ENCODE assay signal across 1 cellular context in the genomic region with DNA sequence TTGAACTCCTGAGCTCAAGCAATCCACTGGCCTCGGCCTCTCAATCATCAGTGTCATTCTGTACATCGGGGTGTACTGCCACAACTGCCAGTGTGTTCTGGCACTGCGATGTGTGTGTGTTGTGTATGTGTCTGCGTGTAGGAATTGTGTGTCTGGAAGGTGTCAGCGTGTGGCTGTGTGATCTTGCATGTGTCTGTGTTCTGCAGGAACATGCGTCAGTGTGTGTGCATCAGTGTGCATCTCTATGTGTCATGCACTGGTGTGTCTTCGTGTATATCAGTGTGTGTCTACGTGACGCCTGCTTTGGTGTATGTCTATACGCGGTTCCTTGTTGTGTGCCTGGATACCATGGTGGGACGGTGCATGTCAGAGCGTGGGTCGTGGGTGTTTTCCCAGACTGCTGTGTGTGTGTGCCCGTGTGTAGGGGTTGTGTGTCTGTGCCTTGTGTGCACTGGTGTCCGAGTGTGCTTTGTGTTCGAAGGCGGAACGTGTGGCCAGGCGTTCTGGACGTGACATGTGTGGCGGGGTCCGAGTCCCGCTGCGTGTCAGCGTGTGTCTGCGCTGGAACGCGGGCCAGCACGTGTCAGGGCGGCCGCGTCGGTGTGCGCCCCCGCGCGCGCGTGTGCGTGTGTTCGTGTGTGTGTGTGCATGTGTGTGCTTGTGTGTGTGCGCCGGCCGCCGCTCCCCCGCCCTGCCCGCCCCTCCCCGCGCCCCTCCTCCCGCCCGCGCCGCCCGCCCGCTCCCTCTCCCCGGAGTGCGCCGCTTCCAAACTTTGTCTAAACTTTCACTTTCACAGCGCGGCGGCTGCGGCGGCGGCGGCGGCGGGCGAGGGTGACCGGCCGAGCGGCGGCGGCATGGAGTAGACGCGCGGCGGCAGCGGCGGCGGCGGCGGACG.
TF ChIP-seq lines count a peak whose summit lies in the region.

A gene (plus strand): TSS at position 775 of the 895 bp plus-strand sequence. CDS start 363 bp downstream, outside the sequence.

TF ChIP-seq in HepG2, 621 proteins besides CTCF, POLR2A, EP300 and RAD21 (continued from another document and continues in another):
- TF ChIP-seq, protein P1, sequence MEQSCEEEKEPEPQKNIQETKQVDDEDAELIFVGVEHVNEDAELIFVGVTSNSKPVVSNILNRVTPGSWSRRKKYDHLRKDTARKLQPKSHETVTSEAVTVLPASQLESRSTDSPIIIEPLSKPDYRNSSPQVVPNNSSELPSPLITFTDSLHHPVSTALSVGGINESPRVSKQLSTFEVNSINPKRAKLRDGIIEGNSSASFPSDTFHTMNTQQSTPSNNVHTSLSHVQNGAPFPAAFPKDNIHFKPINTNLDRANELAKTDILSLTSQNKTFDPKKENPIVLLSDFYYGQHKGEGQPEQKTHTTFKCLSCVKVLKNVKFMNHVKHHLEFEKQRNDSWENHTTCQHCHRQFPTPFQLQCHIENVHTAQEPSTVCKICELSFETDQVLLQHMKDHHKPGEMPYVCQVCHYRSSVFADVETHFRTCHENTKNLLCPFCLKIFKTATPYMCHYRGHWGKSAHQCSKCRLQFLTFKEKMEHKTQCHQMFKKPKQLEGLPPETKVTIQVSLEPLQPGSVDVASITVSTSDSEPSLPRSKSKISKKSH (CRISPR knock-in tag; IDR thresholded peaks at IDR 0.05; ENCODE audit: borderline replicate concordance) = peak; percentile 68; the same call in 1 of the 2 replicates
- no peak for TF ChIP-seq NCOA5 (CRISPR knock-in tag; IDR thresholded peaks at IDR 0.05)
- TF ChIP-seq SP5 (CRISPR knock-in tag; IDR thresholded peaks at IDR 0.05; ENCODE audit: borderline replicate concordance, low read depth) = no peak
- TF ChIP-seq NR1H2 (CRISPR knock-in tag; IDR thresholded peaks at IDR 0.05; ENCODE audit: borderline replicate concordance, low read depth) = no peak
- TF ChIP-seq IRF2 (CRISPR knock-in tag; IDR thresholded peaks at IDR 0.05) = no peak
- TF ChIP-seq, protein P2, sequence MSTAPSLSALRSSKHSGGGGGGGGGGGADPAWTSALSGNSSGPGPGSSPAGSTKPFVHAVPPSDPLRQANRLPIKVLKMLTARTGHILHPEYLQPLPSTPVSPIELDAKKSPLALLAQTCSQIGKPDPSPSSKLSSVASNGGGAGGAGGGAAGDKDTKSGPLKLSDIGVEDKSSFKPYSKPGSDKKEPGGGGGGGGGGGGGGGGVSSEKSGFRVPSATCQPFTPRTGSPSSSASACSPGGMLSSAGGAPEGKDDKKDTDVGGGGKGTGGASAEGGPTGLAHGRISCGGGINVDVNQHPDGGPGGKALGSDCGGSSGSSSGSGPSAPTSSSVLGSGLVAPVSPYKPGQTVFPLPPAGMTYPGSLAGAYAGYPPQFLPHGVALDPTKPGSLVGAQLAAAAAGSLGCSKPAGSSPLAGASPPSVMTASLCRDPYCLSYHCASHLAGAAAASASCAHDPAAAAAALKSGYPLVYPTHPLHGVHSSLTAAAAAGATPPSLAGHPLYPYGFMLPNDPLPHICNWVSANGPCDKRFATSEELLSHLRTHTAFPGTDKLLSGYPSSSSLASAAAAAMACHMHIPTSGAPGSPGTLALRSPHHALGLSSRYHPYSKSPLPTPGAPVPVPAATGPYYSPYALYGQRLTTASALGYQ (CRISPR knock-in tag; IDR thresholded peaks at IDR 0.05) = no peak
- TF ChIP-seq, protein P3, sequence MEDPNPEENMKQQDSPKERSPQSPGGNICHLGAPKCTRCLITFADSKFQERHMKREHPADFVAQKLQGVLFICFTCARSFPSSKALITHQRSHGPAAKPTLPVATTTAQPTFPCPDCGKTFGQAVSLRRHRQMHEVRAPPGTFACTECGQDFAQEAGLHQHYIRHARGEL (CRISPR knock-in tag; IDR thresholded peaks at IDR 0.05) = no peak
- no peak for TF ChIP-seq ZNF296 (CRISPR knock-in tag; conservative IDR thresholded peaks at IDR 0.05)
- no peak for TF ChIP-seq ZNF703 (CRISPR knock-in tag; IDR thresholded peaks at IDR 0.05; ENCODE audit: borderline replicate concordance)
- no peak for TF ChIP-seq HOXA7 (CRISPR knock-in tag; IDR thresholded peaks at IDR 0.05)
- TF ChIP-seq TRIM24 (CRISPR knock-in tag; IDR thresholded peaks at IDR 0.05) = no peak
- no peak for TF ChIP-seq KDM4B (CRISPR knock-in tag; IDR thresholded peaks at IDR 0.05)
- TF ChIP-seq ELF3 (CRISPR knock-in tag; IDR thresholded peaks at IDR 0.05) = no peak
- TF ChIP-seq, protein P4, sequence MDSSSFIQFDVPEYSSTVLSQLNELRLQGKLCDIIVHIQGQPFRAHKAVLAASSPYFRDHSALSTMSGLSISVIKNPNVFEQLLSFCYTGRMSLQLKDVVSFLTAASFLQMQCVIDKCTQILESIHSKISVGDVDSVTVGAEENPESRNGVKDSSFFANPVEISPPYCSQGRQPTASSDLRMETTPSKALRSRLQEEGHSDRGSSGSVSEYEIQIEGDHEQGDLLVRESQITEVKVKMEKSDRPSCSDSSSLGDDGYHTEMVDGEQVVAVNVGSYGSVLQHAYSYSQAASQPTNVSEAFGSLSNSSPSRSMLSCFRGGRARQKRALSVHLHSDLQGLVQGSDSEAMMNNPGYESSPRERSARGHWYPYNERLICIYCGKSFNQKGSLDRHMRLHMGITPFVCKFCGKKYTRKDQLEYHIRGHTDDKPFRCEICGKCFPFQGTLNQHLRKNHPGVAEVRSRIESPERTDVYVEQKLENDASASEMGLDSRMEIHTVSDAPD (CRISPR knock-in tag; IDR thresholded peaks at IDR 0.05) = no peak
- TF ChIP-seq, protein P5, sequence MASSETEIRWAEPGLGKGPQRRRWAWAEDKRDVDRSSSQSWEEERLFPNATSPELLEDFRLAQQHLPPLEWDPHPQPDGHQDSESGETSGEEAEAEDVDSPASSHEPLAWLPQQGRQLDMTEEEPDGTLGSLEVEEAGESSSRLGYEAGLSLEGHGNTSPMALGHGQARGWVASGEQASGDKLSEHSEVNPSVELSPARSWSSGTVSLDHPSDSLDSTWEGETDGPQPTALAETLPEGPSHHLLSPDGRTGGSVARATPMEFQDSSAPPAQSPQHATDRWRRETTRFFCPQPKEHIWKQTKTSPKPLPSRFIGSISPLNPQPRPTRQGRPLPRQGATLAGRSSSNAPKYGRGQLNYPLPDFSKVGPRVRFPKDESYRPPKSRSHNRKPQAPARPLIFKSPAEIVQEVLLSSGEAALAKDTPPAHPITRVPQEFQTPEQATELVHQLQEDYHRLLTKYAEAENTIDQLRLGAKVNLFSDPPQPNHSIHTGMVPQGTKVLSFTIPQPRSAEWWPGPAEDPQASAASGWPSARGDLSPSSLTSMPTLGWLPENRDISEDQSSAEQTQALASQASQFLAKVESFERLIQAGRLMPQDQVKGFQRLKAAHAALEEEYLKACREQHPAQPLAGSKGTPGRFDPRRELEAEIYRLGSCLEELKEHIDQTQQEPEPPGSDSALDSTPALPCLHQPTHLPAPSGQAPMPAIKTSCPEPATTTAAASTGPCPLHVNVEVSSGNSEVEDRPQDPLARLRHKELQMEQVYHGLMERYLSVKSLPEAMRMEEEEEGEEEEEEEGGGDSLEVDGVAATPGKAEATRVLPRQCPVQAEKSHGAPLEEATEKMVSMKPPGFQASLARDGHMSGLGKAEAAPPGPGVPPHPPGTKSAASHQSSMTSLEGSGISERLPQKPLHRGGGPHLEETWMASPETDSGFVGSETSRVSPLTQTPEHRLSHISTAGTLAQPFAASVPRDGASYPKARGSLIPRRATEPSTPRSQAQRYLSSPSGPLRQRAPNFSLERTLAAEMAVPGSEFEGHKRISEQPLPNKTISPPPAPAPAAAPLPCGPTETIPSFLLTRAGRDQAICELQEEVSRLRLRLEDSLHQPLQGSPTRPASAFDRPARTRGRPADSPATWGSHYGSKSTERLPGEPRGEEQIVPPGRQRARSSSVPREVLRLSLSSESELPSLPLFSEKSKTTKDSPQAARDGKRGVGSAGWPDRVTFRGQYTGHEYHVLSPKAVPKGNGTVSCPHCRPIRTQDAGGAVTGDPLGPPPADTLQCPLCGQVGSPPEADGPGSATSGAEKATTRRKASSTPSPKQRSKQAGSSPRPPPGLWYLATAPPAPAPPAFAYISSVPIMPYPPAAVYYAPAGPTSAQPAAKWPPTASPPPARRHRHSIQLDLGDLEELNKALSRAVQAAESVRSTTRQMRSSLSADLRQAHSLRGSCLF (CRISPR knock-in tag; IDR thresholded peaks at IDR 0.05; ENCODE audit: borderline replicate concordance) = no peak
- TF ChIP-seq ZNF792 (CRISPR knock-in tag; IDR thresholded peaks at IDR 0.05) = no peak
- TF ChIP-seq MTF2 (CRISPR knock-in tag; IDR thresholded peaks at IDR 0.05; ENCODE audit: borderline replicate concordance) = no peak
- TF ChIP-seq HNRNPLL (IDR thresholded peaks at IDR 0.05; ENCODE audit: low read depth, low read length, poor library complexity, severe bottlenecking) = no peak
- no peak for TF ChIP-seq ZNF660 (CRISPR knock-in tag; IDR thresholded peaks at IDR 0.05; ENCODE audit: borderline replicate concordance, low read depth)
- no peak for TF ChIP-seq RAD51 (IDR thresholded peaks at IDR 0.05; ENCODE audit: borderline replicate concordance)
- TF ChIP-seq NFATC3 (CRISPR knock-in tag; IDR thresholded peaks at IDR 0.05) = no peak
- TF ChIP-seq ZNF564 (CRISPR knock-in tag; IDR thresholded peaks at IDR 0.05) = no peak
- TF ChIP-seq, protein P6, sequence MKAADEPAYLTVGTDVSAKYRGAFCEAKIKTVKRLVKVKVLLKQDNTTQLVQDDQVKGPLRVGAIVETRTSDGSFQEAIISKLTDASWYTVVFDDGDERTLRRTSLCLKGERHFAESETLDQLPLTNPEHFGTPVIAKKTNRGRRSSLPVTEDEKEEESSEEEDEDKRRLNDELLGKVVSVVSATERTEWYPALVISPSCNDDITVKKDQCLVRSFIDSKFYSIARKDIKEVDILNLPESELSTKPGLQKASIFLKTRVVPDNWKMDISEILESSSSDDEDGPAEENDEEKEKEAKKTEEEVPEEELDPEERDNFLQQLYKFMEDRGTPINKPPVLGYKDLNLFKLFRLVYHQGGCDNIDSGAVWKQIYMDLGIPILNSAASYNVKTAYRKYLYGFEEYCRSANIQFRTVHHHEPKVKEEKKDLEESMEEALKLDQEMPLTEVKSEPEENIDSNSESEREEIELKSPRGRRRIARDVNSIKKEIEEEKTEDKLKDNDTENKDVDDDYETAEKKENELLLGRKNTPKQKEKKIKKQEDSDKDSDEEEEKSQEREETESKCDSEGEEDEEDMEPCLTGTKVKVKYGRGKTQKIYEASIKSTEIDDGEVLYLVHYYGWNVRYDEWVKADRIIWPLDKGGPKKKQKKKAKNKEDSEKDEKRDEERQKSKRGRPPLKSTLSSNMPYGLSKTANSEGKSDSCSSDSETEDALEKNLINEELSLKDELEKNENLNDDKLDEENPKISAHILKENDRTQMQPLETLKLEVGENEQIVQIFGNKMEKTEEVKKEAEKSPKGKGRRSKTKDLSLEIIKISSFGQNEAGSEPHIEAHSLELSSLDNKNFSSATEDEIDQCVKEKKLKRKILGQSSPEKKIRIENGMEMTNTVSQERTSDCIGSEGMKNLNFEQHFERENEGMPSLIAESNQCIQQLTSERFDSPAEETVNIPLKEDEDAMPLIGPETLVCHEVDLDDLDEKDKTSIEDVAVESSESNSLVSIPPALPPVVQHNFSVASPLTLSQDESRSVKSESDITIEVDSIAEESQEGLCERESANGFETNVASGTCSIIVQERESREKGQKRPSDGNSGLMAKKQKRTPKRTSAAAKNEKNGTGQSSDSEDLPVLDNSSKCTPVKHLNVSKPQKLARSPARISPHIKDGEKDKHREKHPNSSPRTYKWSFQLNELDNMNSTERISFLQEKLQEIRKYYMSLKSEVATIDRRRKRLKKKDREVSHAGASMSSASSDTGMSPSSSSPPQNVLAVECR (CRISPR knock-in tag; IDR thresholded peaks at IDR 0.05; ENCODE audit: borderline replicate concordance) = peak; percentile 52
- no peak for TF ChIP-seq MED13 (CRISPR knock-in tag; IDR thresholded peaks at IDR 0.05)
- TF ChIP-seq ERF (CRISPR knock-in tag; IDR thresholded peaks at IDR 0.05) = no peak
- TF ChIP-seq ZNF879 (CRISPR knock-in tag; IDR thresholded peaks at IDR 0.05) = no peak
- no peak for TF ChIP-seq SP140L (CRISPR knock-in tag; IDR thresholded peaks at IDR 0.05; ENCODE audit: borderline replicate concordance)
- no peak for TF ChIP-seq ZNF761 (CRISPR knock-in tag; conservative IDR thresholded peaks at IDR 0.05)
- no peak for TF ChIP-seq SOX5 (CRISPR knock-in tag; IDR thresholded peaks at IDR 0.05; ENCODE audit: borderline replicate concordance)
- no peak for TF ChIP-seq ZNF75D (CRISPR knock-in tag; IDR thresholded peaks at IDR 0.05; ENCODE audit: borderline replicate concordance)
- no peak for TF ChIP-seq MEIS1 (CRISPR knock-in tag; IDR thresholded peaks at IDR 0.05; ENCODE audit: borderline replicate concordance)
- TF ChIP-seq ATRX (CRISPR knock-in tag; IDR thresholded peaks at IDR 0.05; ENCODE audit: borderline replicate concordance) = no peak
- TF ChIP-seq TGIF2 (CRISPR knock-in tag; IDR thresholded peaks at IDR 0.05) = no peak
- TF ChIP-seq SUZ12 (IDR thresholded peaks at IDR 0.05; ENCODE audit: low read depth, low read length) = no peak
- no peak for TF ChIP-seq ZNF136 (CRISPR knock-in tag; IDR thresholded peaks at IDR 0.05; ENCODE audit: low read depth)
- TF ChIP-seq PCBP2 (optimal IDR thresholded peaks at IDR 0.05; ENCODE audit: low read depth, low read length, poor library complexity, severe bottlenecking) = no peak
- TF ChIP-seq IKZF4 (CRISPR knock-in tag; IDR thresholded peaks at IDR 0.05; ENCODE audit: borderline replicate concordance, low read depth, not compliant biosample characterization) = no peak
- TF ChIP-seq, protein P7, sequence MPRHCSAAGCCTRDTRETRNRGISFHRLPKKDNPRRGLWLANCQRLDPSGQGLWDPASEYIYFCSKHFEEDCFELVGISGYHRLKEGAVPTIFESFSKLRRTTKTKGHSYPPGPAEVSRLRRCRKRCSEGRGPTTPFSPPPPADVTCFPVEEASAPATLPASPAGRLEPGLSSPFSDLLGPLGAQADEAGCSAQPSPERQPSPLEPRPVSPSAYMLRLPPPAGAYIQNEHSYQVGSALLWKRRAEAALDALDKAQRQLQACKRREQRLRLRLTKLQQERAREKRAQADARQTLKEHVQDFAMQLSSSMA (CRISPR knock-in tag; IDR thresholded peaks at IDR 0.05) = no peak
- TF ChIP-seq KAT8 (CRISPR knock-in tag; IDR thresholded peaks at IDR 0.05) = no peak
- no peak for TF ChIP-seq NRL (CRISPR knock-in tag; IDR thresholded peaks at IDR 0.05; ENCODE audit: borderline replicate concordance)
- TF ChIP-seq, protein P8, sequence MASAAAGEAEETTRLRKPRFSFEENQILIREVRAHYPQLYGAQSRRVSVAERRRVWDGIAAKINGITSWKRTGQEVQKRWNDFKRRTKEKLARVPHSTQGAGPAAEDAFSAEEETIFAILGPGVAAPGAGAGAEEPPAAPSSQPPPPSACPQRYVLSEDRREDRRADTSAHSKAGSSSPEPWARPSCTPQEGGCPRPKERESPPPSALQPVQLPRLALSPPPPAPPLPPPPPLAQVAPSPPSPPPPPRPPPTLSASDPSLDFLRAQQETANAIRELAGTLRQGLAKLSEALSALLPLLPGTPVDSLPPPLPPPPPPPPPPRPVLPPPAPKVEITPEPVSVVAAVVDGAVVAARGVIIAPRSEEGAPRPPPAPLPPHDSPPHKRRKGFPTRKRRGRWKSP (CRISPR knock-in tag; IDR thresholded peaks at IDR 0.05) = peak; percentile 35; the same call in 1 of the 2 replicates
- no peak for TF ChIP-seq SCMH1 (CRISPR knock-in tag; IDR thresholded peaks at IDR 0.05; ENCODE audit: borderline replicate concordance)
- TF ChIP-seq ZNF563 (CRISPR knock-in tag; IDR thresholded peaks at IDR 0.05) = no peak
- no peak for TF ChIP-seq ZNF772 (CRISPR knock-in tag; IDR thresholded peaks at IDR 0.05)
- TF ChIP-seq, protein P9, sequence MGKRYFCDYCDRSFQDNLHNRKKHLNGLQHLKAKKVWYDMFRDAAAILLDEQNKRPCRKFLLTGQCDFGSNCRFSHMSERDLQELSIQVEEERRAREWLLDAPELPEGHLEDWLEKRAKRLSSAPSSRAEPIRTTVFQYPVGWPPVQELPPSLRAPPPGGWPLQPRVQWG (CRISPR knock-in tag; IDR thresholded peaks at IDR 0.05; ENCODE audit: borderline replicate concordance, low read depth) = no peak
- no peak for TF ChIP-seq ZNF530 (CRISPR knock-in tag; IDR thresholded peaks at IDR 0.05; ENCODE audit: low read depth)
- TF ChIP-seq ZNF562 (CRISPR knock-in tag; IDR thresholded peaks at IDR 0.05; ENCODE audit: borderline replicate concordance) = no peak
